2 cellular contexts compared by ENCODE assay signal in genomic region chr15:79820176-79820575, GRCh38.
A peak's percentile ranks its signal among the peaks of the same experiment; 100 is the strongest.
TF ChIP-seq lines count a peak whose summit lies in the region.

No MANE protein-coding gene starts in this region.

TF ChIP-seq in HEK293, 187 proteins besides CTCF, POLR2A, EP300 and RAD21 (continued from another document):
- TF ChIP-seq ZNF280D (tag by site-specific recombination; IDR thresholded peaks at IDR 0.05), result 0 out of 2 replicates have a peak, but pooled peaks have one; percentile 36
TF ChIP-seq in HEK293: peak in this region for 2.

TF ChIP-seq in K562, 482 proteins besides CTCF, POLR2A, EP300 and RAD21 (continued from another document):
- TF ChIP-seq BCOR (IDR thresholded peaks at IDR 0.05), result peak; percentile 31; the same call in 1 of the 2 replicates
- TF ChIP-seq TCF7 (IDR thresholded peaks at IDR 0.05; ENCODE audit: borderline replicate concordance), result no peak
- peak; percentile 85 for TF ChIP-seq ZNF146 (CRISPR knock-in tag; IDR thresholded peaks at IDR 0.05; ENCODE audit: unreplicated experiment)
- TF ChIP-seq ETS2 (tag; IDR thresholded peaks at IDR 0.05; ENCODE audit: borderline replicate concordance, poor library complexity, severe bottlenecking), result no peak
TF ChIP-seq in K562: peak in this region for 3.
